Comparison of ENCODE assay signal across 23 cellular contexts in the genomic region with DNA sequence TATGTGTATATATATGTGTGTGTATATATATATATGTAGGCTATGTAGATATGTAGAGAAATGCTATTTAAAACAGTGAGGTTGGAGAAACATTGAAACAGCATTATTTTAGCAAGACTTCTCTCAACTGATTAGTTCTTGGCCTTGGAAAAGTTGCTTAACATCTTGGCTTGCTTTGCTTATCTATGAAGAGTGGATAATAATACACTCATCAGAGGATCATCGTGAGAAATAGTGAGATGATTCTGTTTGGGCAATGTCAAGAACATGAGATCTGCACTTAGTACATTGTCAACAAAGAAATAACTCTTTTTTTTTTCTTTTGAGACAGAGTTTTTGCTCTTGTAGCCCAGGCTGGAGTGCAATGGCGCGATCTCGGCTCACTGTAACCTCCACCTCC.
"Had no signal": no experiment of that assay in that cellular context is flagged by ENCODE, and none has a peak within 500 bp of the region (broad histone marks: within the 10 kb centered on the region; RNA-seq: fewer than 3 reads in every experiment).

No MANE protein-coding gene starts in this region.

- H3K27ac Mint-ChIP-seq: effector memory CD8-positive, alpha-beta T cell; nephron progenitor cell; stimulated activated memory B cell treated with anti-CD40 and anti-IgM and Interleukin-4, amounts not matched to agents 10 μg/mL and 1 μg/mL and 100 μg/mL, for 72 hours; type B pancreatic cell had no signal

- H3K27ac ChIP-seq: esophagus muscularis mucosa, gastroesophageal sphincter, heart left ventricle, prostate gland, right atrium auricular region, skin epidermis, spleen, testis, tibial artery had no signal

- H3K9me3 Mint-ChIP-seq: nephron progenitor cell; stimulated activated memory B cell treated with anti-CD40 and anti-IgM and Interleukin-4, amounts not matched to agents 10 μg/mL and 1 μg/mL and 100 μg/mL, for 72 hours had no signal

- H3K4me1 ChIP-seq: esophagus muscularis mucosa, gastroesophageal sphincter, heart left ventricle, prostate gland, right atrium auricular region, spleen, testis, tibial artery had no signal

- DNase-seq: cortex of kidney; effector memory CD8-positive, alpha-beta T cell; foreskin fibroblast; heart left ventricle; hippocampal formation; islet precursor cell; mammary epithelial cell; naive thymus-derived CD8-positive, alpha-beta T cell; nephron progenitor cell; nucleus accumbens; spleen; stimulated activated CD4-positive, alpha-beta T cell treated with anti-CD3 and anti-CD28 coated beads, Interleukin-4, amount 100 ng/mL, for 4 hours; stimulated activated naive CD8-positive, alpha-beta T cell treated with anti-CD3 and anti-CD28 coated beads, Interleukin-15, Interleukin-2, amounts not matched to agents 100 U/mL and 50 U/mL, for 24 hours; substantia nigra; testis; tibial artery had no signal

- ATAC-seq: effector memory CD8-positive, alpha-beta T cell; gastroesophageal sphincter; heart left ventricle; naive thymus-derived CD8-positive, alpha-beta T cell; stimulated activated memory B cell treated with anti-CD40 and anti-IgM and Interleukin-4, amounts not matched to agents 10 μg/mL and 1 μg/mL and 100 μg/mL, for 72 hours; stimulated activated naive CD8-positive, alpha-beta T cell treated with anti-CD3 and anti-CD28 coated beads, Interleukin-15, Interleukin-2, amounts not matched to agents 100 U/mL and 50 U/mL, for 24 hours had no signal

- H3K9me3 ChIP-seq: esophagus muscularis mucosa, gastroesophageal sphincter, heart left ventricle, prostate gland, right atrium auricular region, spleen, testis, tibial artery had no signal

- H3K36me3 Mint-ChIP-seq: naive thymus-derived CD8-positive, alpha-beta T cell; stimulated activated memory B cell treated with anti-CD40 and anti-IgM and Interleukin-4, amounts not matched to agents 10 μg/mL and 1 μg/mL and 100 μg/mL, for 72 hours had no signal

- H3K4me3 Mint-ChIP-seq: effector memory CD8-positive, alpha-beta T cell; naive thymus-derived CD8-positive, alpha-beta T cell; nephron progenitor cell; stimulated activated memory B cell treated with anti-CD40 and anti-IgM and Interleukin-4, amounts not matched to agents 10 μg/mL and 1 μg/mL and 100 μg/mL, for 72 hours; type B pancreatic cell had no signal

- H3K27me3 ChIP-seq: esophagus muscularis mucosa, gastroesophageal sphincter, right atrium auricular region, spleen, testis, tibial artery had no signal

- H3K27me3 Mint-ChIP-seq: stimulated activated memory B cell treated with anti-CD40 and anti-IgM and Interleukin-4, amounts not matched to agents 10 μg/mL and 1 μg/mL and 100 μg/mL, for 72 hours; type B pancreatic cell had no signal

- H3K4me1 Mint-ChIP-seq: nephron progenitor cell; stimulated activated memory B cell treated with anti-CD40 and anti-IgM and Interleukin-4, amounts not matched to agents 10 μg/mL and 1 μg/mL and 100 μg/mL, for 72 hours had no signal

- H3K4me3 ChIP-seq: esophagus muscularis mucosa, gastroesophageal sphincter, heart left ventricle, prostate gland, right atrium auricular region, skin epidermis, spleen, testis, tibial artery had no signal

- H3K36me3 ChIP-seq: esophagus muscularis mucosa, gastroesophageal sphincter, heart left ventricle, prostate gland, right atrium auricular region, spleen, tibial artery had no signal
